In the genomic region with DNA sequence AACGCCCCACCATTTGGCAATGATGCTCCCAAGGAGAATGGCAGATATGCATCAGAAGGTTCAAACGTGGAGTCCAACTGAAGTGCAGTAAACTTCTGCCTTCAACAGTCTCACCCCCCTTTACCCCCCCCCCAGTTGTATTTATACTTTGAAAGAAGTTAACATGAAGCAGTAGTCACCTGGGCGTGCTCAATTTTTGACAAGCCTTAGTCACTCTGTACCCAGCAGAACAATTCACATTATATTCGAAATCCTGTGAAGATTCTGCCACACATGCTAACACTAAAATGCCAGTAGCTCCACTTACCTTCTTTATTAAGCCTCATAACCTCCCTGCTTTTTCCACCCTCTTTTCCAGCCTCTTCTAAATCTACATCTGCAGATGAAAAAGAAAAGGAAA, we compare ENCODE assay signal across 9 cellular contexts. TPM values are rescaled to one million over a fixed set of nuclear protein-coding genes. Genes with fewer than 3 reads are reported as not detected.
DNase-seq lines count a peak whose midpoint lies in the region; ATAC-seq and TF ChIP-seq lines count a peak whose summit lies in the region.
"Had no signal": no experiment of that assay in that cellular context is flagged by ENCODE, and none has a peak within 500 bp of the region (broad histone marks: within the 10 kb centered on the region; RNA-seq: fewer than 3 reads in every experiment).

No MANE protein-coding gene starts in this region.

- TF ChIP-seq CTCF in fibroblast of villous mesenchyme (IDR thresholded peaks at IDR 0.05; ENCODE audit: insufficient read depth, low read depth, low read length): no peak

- H3K36me3 Mint-ChIP-seq in T-helper 2 cell treated with Interferon-gamma antibody and Interleukin-4, amounts not matched to agents 5 μg/mL and 100 μg/mL, for 36 hours (ENCODE audit: low read depth): peaks cover 17% of the 10 kb centered on the region

- H3K9me3 Mint-ChIP-seq in T-helper 2 cell treated with Interferon-gamma antibody and Interleukin-4, amounts not matched to agents 5 μg/mL and 100 μg/mL, for 36 hours: no peaks in the 10 kb centered on the region

- H3K4me1 ChIP-seq in rectal smooth muscle tissue (ENCODE audit: control insufficient read depth, insufficient read depth, low read length): peaks cover 6% of the 10 kb centered on the region

- H3K4me3 Mint-ChIP-seq in T-helper 2 cell treated with Interferon-gamma antibody and Interleukin-4, amounts not matched to agents 5 μg/mL and 100 μg/mL, for 36 hours: peak overlapping the region; percentile 97

- peak overlapping the region; percentile 85 for H3K27ac ChIP-seq in rectal smooth muscle tissue (ENCODE audit: low read depth, low read length)

- peak overlapping the region; percentile 88 for H3K4me3 ChIP-seq in fibroblast of villous mesenchyme (ENCODE audit: low read depth, low read length)
- peak overlapping the region; percentile 66 for H3K4me3 ChIP-seq in rectal smooth muscle tissue (ENCODE audit: low read length)

- no peaks in the 10 kb centered on the region for H3K27me3 ChIP-seq in rectal smooth muscle tissue (ENCODE audit: control insufficient read depth, insufficient read depth, low read length)

- no peaks in the 10 kb centered on the region for H3K36me3 ChIP-seq in rectal smooth muscle tissue (ENCODE audit: control insufficient read depth, insufficient read depth, low read length)

- peak overlapping the region; percentile 43 for H3K9ac ChIP-seq in rectal smooth muscle tissue (ENCODE audit: low read length)

- H3K27me3 Mint-ChIP-seq in T-helper 2 cell treated with Interferon-gamma antibody and Interleukin-4, amounts not matched to agents 5 μg/mL and 100 μg/mL, for 36 hours (ENCODE audit: low read depth): peaks cover 17% of the 10 kb centered on the region

- peaks cover 35% of the 10 kb centered on the region for H3K4me1 Mint-ChIP-seq in T-helper 2 cell treated with Interferon-gamma antibody and Interleukin-4, amounts not matched to agents 5 μg/mL and 100 μg/mL, for 36 hours (ENCODE audit: low read depth)

- ATAC-seq in HG03521 (IDR thresholded peaks at IDR 0.05; ENCODE audit: unreplicated experiment) (no peak), GM21528 (IDR thresholded peaks at IDR 0.05; ENCODE audit: low FRiP score, unreplicated experiment) (no peak)

- peak overlapping the region; percentile 96 for H3K27ac Mint-ChIP-seq in T-helper 2 cell treated with Interferon-gamma antibody and Interleukin-4, amounts not matched to agents 5 μg/mL and 100 μg/mL, for 36 hours

- peak; percentile 16 for DNase-seq in GM03348 (ENCODE audit: low spot score)
- no peak for DNase-seq in T-helper 2 cell treated with Interferon-gamma antibody and Interleukin-4, amounts not matched to agents 5 μg/mL and 100 μg/mL, for 36 hours (ENCODE audit: low spot score)
- DNase-seq in fibroblast of villous mesenchyme (ENCODE audit: low read depth): no peak
- no peak for DNase-seq in NCI-H2107 treated with DMSO at 0.1 percent for 48 hours (lab: John Stamatoyannopoulos, UW; ENCODE audit: unreplicated experiment)
- no peak for DNase-seq in DMS153 (lab: John Stamatoyannopoulos, UW)
- DNase-seq: T-helper 9 cell had no signal

RNA-seq across cellular contexts. Expression of a gene that starts 0.9 kb away (rescaled TPM):
- total RNA-seq in fibroblast of villous mesenchyme: 11.3 and 17.3 TPM in 2 replicates
